Comparison of ENCODE assay signal across 8 cellular contexts in genomic region chr7:16564909-16565426, GRCh38.
DNase-seq lines count a peak whose midpoint lies in the region; ATAC-seq and TF ChIP-seq lines count a peak whose summit lies in the region.

No MANE protein-coding gene starts in this region.

- no peaks in the 10 kb centered on the region for H3K27me3 ChIP-seq in iPS DF 6.9 (ENCODE audit: control insufficient read depth, insufficient read depth, low read length)

- H3K4me3 ChIP-seq in astrocyte of the cerebellum (ENCODE audit: low read depth, low read length): no peak overlapping the region
- no peak overlapping the region for H3K4me3 ChIP-seq in iPS DF 6.9 (ENCODE audit: low read length)

- no peak overlapping the region for H3K27ac ChIP-seq in iPS DF 6.9 (ENCODE audit: low read length)

- WGBS in iPS DF 6.9 (ENCODE audit: insufficient coverage, insufficient read length): no CpG with 5 or more reads among the region's 13 CpGs

- peak; percentile 43 for ATAC-seq in GM19043 (IDR thresholded peaks at IDR 0.05; ENCODE audit: low read depth, unreplicated experiment)
- peak; percentile 56 for ATAC-seq in HG03520 (IDR thresholded peaks at IDR 0.05; ENCODE audit: unreplicated experiment)
- peak; percentile 29 for ATAC-seq in stimulated activated naive CD8-positive, alpha-beta T cell treated with anti-CD3 and anti-CD28 coated beads, Interleukin-15, Interleukin-2, amounts not matched to agents 100 U/mL and 50 U/mL, for 24 hours

- no peaks in the 10 kb centered on the region for H3K9me3 ChIP-seq in iPS DF 6.9 (ENCODE audit: control insufficient read depth, insufficient read depth, low read length)

- H3K4me1 ChIP-seq in iPS DF 6.9 (ENCODE audit: control insufficient read depth, insufficient read depth, low read length): no peaks in the 10 kb centered on the region

- TF ChIP-seq CTCF in astrocyte of the cerebellum (IDR thresholded peaks at IDR 0.05; ENCODE audit: low read depth, low read length, missing control alignments): peak; percentile 63

- no peaks in the 10 kb centered on the region for H3K36me3 ChIP-seq in iPS DF 6.9 (ENCODE audit: control insufficient read depth, insufficient read depth, low read length)

- in situ Hi-C loops in astrocyte of the cerebellum (cut with HindIII; ENCODE audit: low sequenced_read_pairs): loop anchor here (25.0 kb wide), 2 partner anchors 153 to 478 kb away; partner anchors contain the start of gene CRPPA

- DNase-seq in D341Med (ENCODE audit: low spot score): peak; percentile 54
- peak; percentile 51 to 81 for DNase-seq in NCI-H526 (lab: John Stamatoyannopoulos, UW)
- DNase-seq in astrocyte of the cerebellum (ENCODE audit: low read depth): peak; percentile 16
- DNase-seq in iPS DF 6.9 (ENCODE audit: low read depth, low spot score): peak; percentile 27
- DNase-seq in stimulated activated naive CD8-positive, alpha-beta T cell treated with anti-CD3 and anti-CD28 coated beads, Interleukin-15, Interleukin-2, amounts not matched to agents 100 U/mL and 50 U/mL, for 24 hours: peak; percentile 12
- DNase-seq in activated CD8-positive, alpha-beta memory T cell treated with anti-CD3 and anti-CD28 coated beads, Interleukin-2, amount 50 U/mL, for 48 hours: no peak
